In genomic region chr1:39977202-39977601, GRCh38 we compare ENCODE assay signal across 23 cellular contexts. TPM values are rescaled to one million over a fixed set of nuclear protein-coding genes. Genes with fewer than 3 reads are reported as not detected.
A peak's percentile ranks its signal among the peaks of the same experiment; 100 is the strongest.
DNase-seq lines count a peak whose midpoint lies in the region; ATAC-seq, FAIRE-seq and TF ChIP-seq lines count a peak whose summit lies in the region.
"Had no signal": no experiment of that assay in that cellular context is flagged by ENCODE, and none has a peak within 500 bp of the region (broad histone marks: within the 10 kb centered on the region; RNA-seq: fewer than 3 reads in every experiment).

No MANE protein-coding gene starts in this region.

- H3K4me1 ChIP-seq in HUES6 (ENCODE audit: control insufficient read depth, insufficient read depth, low read length): peaks cover 27% of the 10 kb centered on the region

- no peak for FAIRE-seq in GM12892 (lab: Jason Lieb, UNC)
- FAIRE-seq: D721Med, H54 had no signal

- TF ChIP-seq CTCF in brain microvascular endothelial cell (IDR thresholded peaks at IDR 0.05; ENCODE audit: low read depth, low read length, missing control alignments) (no peak), osteocyte (IDR thresholded peaks at IDR 0.05) (no peak)

- H3K27me3 Mint-ChIP-seq in osteocyte (ENCODE audit: unreplicated experiment): no peaks in the 10 kb centered on the region
- H3K27me3 Mint-ChIP-seq: activated CD4-positive, alpha-beta memory T cell treated with anti-CD3 and anti-CD28 coated beads for 36 hours had no signal

- no peak overlapping the region for H3K27ac Mint-ChIP-seq in osteocyte (ENCODE audit: unreplicated experiment)
- H3K27ac Mint-ChIP-seq: activated CD4-positive, alpha-beta memory T cell treated with anti-CD3 and anti-CD28 coated beads for 36 hours; T-helper 2 cell treated with Interferon-gamma antibody and Interleukin-4, amounts not matched to agents 5 μg/mL and 100 μg/mL, for 36 hours had no signal

- H3K4me1 Mint-ChIP-seq in osteocyte (ENCODE audit: unreplicated experiment): peaks cover 3% of the 10 kb centered on the region

- H3K27ac ChIP-seq in HUES6 (ENCODE audit: low read depth, low read length) (peak overlapping the region; percentile 93), brain microvascular endothelial cell (peak overlapping the region; percentile 5)
- H3K27ac ChIP-seq: C4-2B had no signal

- H3K36me3 Mint-ChIP-seq in osteocyte (ENCODE audit: unreplicated experiment): no peaks in the 10 kb centered on the region
- H3K36me3 Mint-ChIP-seq: activated CD4-positive, alpha-beta memory T cell treated with anti-CD3 and anti-CD28 coated beads for 36 hours had no signal

- no peak overlapping the region for H3K4me3 Mint-ChIP-seq in osteocyte (ENCODE audit: unreplicated experiment)
- H3K4me3 Mint-ChIP-seq: activated CD4-positive, alpha-beta memory T cell treated with anti-CD3 and anti-CD28 coated beads for 36 hours; neural crest cell; T-helper 2 cell treated with Interferon-gamma antibody and Interleukin-4, amounts not matched to agents 5 μg/mL and 100 μg/mL, for 36 hours; WTC11 had no signal

- in situ Hi-C loops in brain microvascular endothelial cell (cut with HindIII; ENCODE audit: low pct_ligation_motif_present, low sequenced_read_pairs): no loop called here

- DNase-seq in A172 (ENCODE audit: low spot score): peak; percentile 57
- DNase-seq in brain microvascular endothelial cell: peak; percentile 11
- peak; percentile 12 for DNase-seq in iris pigment epithelial cell (ENCODE audit: low read depth)
- no peak for DNase-seq in GM12892 (ENCODE audit: insufficient read length)
- DNase-seq in osteocyte (ENCODE audit: extremely low spot score, unreplicated experiment): no peak
- DNase-seq: ACHN; activated CD4-positive, alpha-beta memory T cell treated with anti-CD3 and anti-CD28 coated beads for 36 hours; activated T-cell treated with anti-CD3 and anti-CD28 coated beads for 4 hours; amniotic stem cell; MV-4-11; NCI-H1930; NCI-H526; SHP77; stimulated activated CD4-positive, alpha-beta T cell treated with anti-CD3 and anti-CD28 coated beads, Interleukin-4, amount 100 ng/mL, for 24 hours had no signal

- no peak for ATAC-seq in HG03025 (IDR thresholded peaks at IDR 0.05; ENCODE audit: low FRiP score, unreplicated experiment)
- ATAC-seq in GM21447 (IDR thresholded peaks at IDR 0.05; ENCODE audit: unreplicated experiment): no peak

- H3K9ac ChIP-seq in HUES6 (ENCODE audit: low read length): peak overlapping the region; percentile 55

- no peak for TF ChIP-seq POLR2A in GM12892 (IDR thresholded peaks at IDR 0.05; ENCODE audit: low read depth, low read length)

- H3K27me3 ChIP-seq in HUES6 (ENCODE audit: control insufficient read depth, insufficient read depth, low read length) (no peaks in the 10 kb centered on the region), brain microvascular endothelial cell (replicated peaks) (no peaks in the 10 kb centered on the region)

- H3K4me3 ChIP-seq in HUES6 (ENCODE audit: low read depth, low read length) (no peak overlapping the region), brain microvascular endothelial cell (ENCODE audit: low read depth, low read length) (no peak overlapping the region)

- H3K36me3 ChIP-seq in HUES6 (ENCODE audit: control insufficient read depth, insufficient read depth, low read length) (no peaks in the 10 kb centered on the region), brain microvascular endothelial cell (replicated peaks) (no peaks in the 10 kb centered on the region)

- H3K9me3 Mint-ChIP-seq in osteocyte (ENCODE audit: unreplicated experiment): no peaks in the 10 kb centered on the region
- H3K9me3 Mint-ChIP-seq: activated CD4-positive, alpha-beta memory T cell treated with anti-CD3 and anti-CD28 coated beads for 36 hours; T-helper 2 cell treated with Interferon-gamma antibody and Interleukin-4, amounts not matched to agents 5 μg/mL and 100 μg/mL, for 36 hours had no signal

- peaks cover 9% of the 10 kb centered on the region for H3K9me3 ChIP-seq in HUES6 (ENCODE audit: control insufficient read depth, insufficient read depth, low read depth, low read length)

RNA-seq across cellular contexts. Expression of gene MFSD2A, which starts 22.3 kb away (rescaled TPM):
- 1.8 and 3.0 TPM in 2 replicates for total RNA-seq in A172 (2014; rRNA removed; shearing (Covaris generic))
- 10.5 TPM for polyA plus RNA-seq in GM12892 (2012; ENCODE audit: missing spikeins)
- total RNA-seq in osteocyte: 0.60 and 0.81 TPM in 2 replicates

Comparison
In these comparisons a context has a peak if more than half of its experiments do, and no peak if none do; other contexts are left out.
1. DNase-seq: peak in A172 (single experiment), brain microvascular endothelial cell (single experiment) and iris pigment epithelial cell (single experiment); none in GM12892 (single experiment) and osteocyte (single experiment).